Comparison of ENCODE assay signal across 30 cellular contexts in genomic region chr3:110684436-110684835, GRCh38.
"Had no signal": no experiment of that assay in that cellular context is flagged by ENCODE, and none has a peak within 500 bp of the region (broad histone marks: within the 10 kb centered on the region; RNA-seq: fewer than 3 reads in every experiment).

No MANE protein-coding gene starts in this region.

- H3K9me3 ChIP-seq: breast epithelium, gastroesophageal sphincter, testis, transverse colon had no signal

- H3K4me3 ChIP-seq: breast epithelium, gastroesophageal sphincter, hepatocyte, ovary, skin epidermis, testis, transverse colon had no signal

- DNase-seq: activated CD4-positive, alpha-beta memory T cell treated with anti-CD3 and anti-CD28 coated beads for 36 hours; activated CD4-positive, alpha-beta T cell treated with anti-CD3 and anti-CD28 coated beads, Interleukin-2, amount 10 ng/mL, durations not matched to agents 24 days and 14 days; activated CD4-positive, CD25-positive, alpha-beta regulatory T cell treated with anti-CD3 and anti-CD28 coated beads, Interleukin-2, amount 50 U/mL, for 72 hours; activated T-cell treated with anti-CD3 and anti-CD28 coated beads, Interleukin-2, amount 50 U/mL, for 4 hours; central memory CD4-positive, alpha-beta T cell; effector CD4-positive, alpha-beta T cell; immature natural killer cell; kidney; left colon; midbrain; naive thymus-derived CD4-positive, alpha-beta T cell; ovary; stimulated activated CD4-positive, alpha-beta T cell treated with anti-CD3 and anti-CD28 coated beads, Interleukin-12 subunit alpha, Interleukin-12 subunit beta, amount 100 ng/mL, for 4 hours; stimulated activated CD4-positive, alpha-beta T cell treated with anti-CD3 and anti-CD28 coated beads, Interleukin-4, amount 100 ng/mL, for 1 hour; stimulated activated naive CD8-positive, alpha-beta T cell treated with anti-CD3 and anti-CD28 coated beads, Interleukin-15, Interleukin-2, amounts not matched to agents 100 U/mL and 50 U/mL, for 24 hours; T-helper 9 cell; testis; transverse colon; WERI-Rb-1 had no signal

- H3K9me3 Mint-ChIP-seq: activated CD4-positive, alpha-beta memory T cell treated with anti-CD3 and anti-CD28 coated beads for 36 hours; activated CD4-positive, alpha-beta T cell treated with anti-CD3 and anti-CD28 coated beads, Interleukin-2, amount 10 ng/mL, durations not matched to agents 24 days and 14 days; activated naive CD4-positive, alpha-beta T cell treated with anti-CD3 and anti-CD28 coated beads, Interleukin-2, amount 50 U/mL, for 72 hours; activated T-cell treated with anti-CD3 and anti-CD28 coated beads, Interleukin-2, amount 50 U/mL, for 4 hours; activated T-helper 2 cell treated with anti-CD3 and anti-CD28 coated beads, Interferon-gamma antibody, Interleukin-2, Interleukin-4, amounts not matched to agents 10 μg/mL and 5 μg/mL and 100 μg/mL, durations not matched to agents 14 hours and 24 hours and 36 hours; T-helper 1 cell treated with Interleukin-12 subunit alpha and Interleukin-12 subunit beta and Interleukin-4 antibody, amounts not matched to agents 30 μg/mL and 1 μg/mL, for 36 hours had no signal

- H3K4me3 Mint-ChIP-seq: activated CD4-positive, alpha-beta memory T cell treated with anti-CD3 and anti-CD28 coated beads for 36 hours; activated CD4-positive, alpha-beta T cell treated with anti-CD3 and anti-CD28 coated beads, Interleukin-2, amount 10 ng/mL, durations not matched to agents 24 days and 14 days; activated T-cell treated with anti-CD3 and anti-CD28 coated beads, Interleukin-2, amount 50 U/mL, for 4 hours; immature natural killer cell; memory B cell; naive thymus-derived CD4-positive, alpha-beta T cell; T-helper 1 cell treated with Interleukin-12 subunit alpha and Interleukin-12 subunit beta and Interleukin-4 antibody, amounts not matched to agents 30 μg/mL and 1 μg/mL, for 36 hours had no signal

- H3K36me3 ChIP-seq: breast epithelium, gastroesophageal sphincter, ovary, transverse colon, WERI-Rb-1 had no signal

- FAIRE-seq: kidney, TTC549 had no signal

- H3K4me1 ChIP-seq: breast epithelium, gastroesophageal sphincter, testis, transverse colon had no signal

- H3K27ac ChIP-seq: breast epithelium, gastroesophageal sphincter, hepatocyte, ovary, skin epidermis, testis, transverse colon, WERI-Rb-1 had no signal

- ATAC-seq: activated naive CD4-positive, alpha-beta T cell treated with anti-CD3 and anti-CD28 coated beads, Interleukin-2, amount 50 U/mL, for 72 hours; activated T-cell treated with anti-CD3 and anti-CD28 coated beads, Interleukin-2, amount 50 U/mL, for 4 hours; gastroesophageal sphincter; left colon; naive thymus-derived CD4-positive, alpha-beta T cell; sciatic nerve; stimulated activated naive CD8-positive, alpha-beta T cell treated with anti-CD3 and anti-CD28 coated beads, Interleukin-15, Interleukin-2, amounts not matched to agents 100 U/mL and 50 U/mL, for 24 hours had no signal

- H3K27me3 ChIP-seq: breast epithelium, gastroesophageal sphincter, hepatocyte, ovary, testis, transverse colon had no signal

- H3K36me3 Mint-ChIP-seq: activated CD4-positive, alpha-beta memory T cell treated with anti-CD3 and anti-CD28 coated beads for 36 hours; activated naive CD4-positive, alpha-beta T cell treated with anti-CD3 and anti-CD28 coated beads, Interleukin-2, amount 50 U/mL, for 72 hours; immature natural killer cell; memory B cell; naive thymus-derived CD4-positive, alpha-beta T cell had no signal

- H3K27me3 Mint-ChIP-seq: progenitor cell of endocrine pancreas had no signal

- H3K27ac Mint-ChIP-seq: activated CD4-positive, alpha-beta memory T cell treated with anti-CD3 and anti-CD28 coated beads for 36 hours; activated CD4-positive, alpha-beta T cell treated with anti-CD3 and anti-CD28 coated beads, Interleukin-2, amount 10 ng/mL, durations not matched to agents 24 days and 14 days; activated naive CD4-positive, alpha-beta T cell treated with anti-CD3 and anti-CD28 coated beads, Interleukin-2, amount 50 U/mL, for 72 hours; activated T-helper 2 cell treated with anti-CD3 and anti-CD28 coated beads, Interferon-gamma antibody, Interleukin-2, Interleukin-4, amounts not matched to agents 10 μg/mL and 5 μg/mL and 100 μg/mL, durations not matched to agents 14 hours and 24 hours and 36 hours; immature natural killer cell; memory B cell; naive thymus-derived CD4-positive, alpha-beta T cell; progenitor cell of endocrine pancreas; T-helper 1 cell treated with Interleukin-12 subunit alpha and Interleukin-12 subunit beta and Interleukin-4 antibody, amounts not matched to agents 30 μg/mL and 1 μg/mL, for 36 hours had no signal

- H3K4me1 Mint-ChIP-seq: activated CD4-positive, alpha-beta T cell treated with anti-CD3 and anti-CD28 coated beads, Interleukin-2, amount 10 ng/mL, durations not matched to agents 24 days and 14 days; immature natural killer cell; memory B cell; naive thymus-derived CD4-positive, alpha-beta T cell had no signal
